ENCODE assay signal across 16 cellular contexts in the genomic region with DNA sequence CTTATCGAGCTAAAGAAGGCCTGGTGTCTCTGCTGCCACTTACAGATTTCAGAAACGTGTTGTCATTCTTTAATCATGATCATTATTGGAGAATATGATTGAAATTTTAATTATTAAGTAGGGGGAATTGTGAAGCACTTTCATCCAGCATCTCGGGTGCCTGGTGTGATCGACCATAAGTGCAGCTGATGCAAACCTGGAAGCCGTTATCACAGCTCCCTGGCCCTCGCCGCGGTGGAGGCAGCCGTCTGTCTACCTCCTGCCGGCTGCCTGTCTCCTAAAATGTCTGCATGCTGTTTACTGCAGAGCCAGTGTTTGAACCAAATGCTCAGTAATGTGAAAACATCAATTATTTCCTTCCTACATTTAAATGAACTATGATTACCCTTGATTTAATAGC.
"Had no signal": no experiment of that assay in that cellular context is flagged by ENCODE, and none has a peak within 500 bp of the region (broad histone marks: within the 10 kb centered on the region; RNA-seq: fewer than 3 reads in every experiment).

No MANE protein-coding gene starts in this region.

- H3K4me1 Mint-ChIP-seq: activated T-helper 17 cell treated with anti-CD3 and anti-CD28 coated beads, Interleukin-2, amount 50 U/mL, for 72 hours; naive B cell had no signal

- H3K4me3 ChIP-seq: spleen, thoracic aorta, vagina had no signal

- ATAC-seq: activated T-helper 17 cell treated with anti-CD3 and anti-CD28 coated beads, Interleukin-2, amount 50 U/mL, for 72 hours; left lobe of liver; T-cell had no signal

- H3K4me3 Mint-ChIP-seq: activated naive CD8-positive, alpha-beta T cell treated with anti-CD3 and anti-CD28 coated beads for 36 hours; activated T-helper 17 cell treated with anti-CD3 and anti-CD28 coated beads, Interleukin-2, amount 50 U/mL, for 72 hours; T-cell; type B pancreatic cell had no signal

- H3K9me3 Mint-ChIP-seq: activated naive CD8-positive, alpha-beta T cell treated with anti-CD3 and anti-CD28 coated beads for 36 hours; activated T-helper 17 cell treated with anti-CD3 and anti-CD28 coated beads, Interleukin-2, amount 50 U/mL, for 72 hours; immature natural killer cell; T-cell had no signal

- DNase-seq: activated CD4-positive, alpha-beta T cell treated with anti-CD3 and anti-CD28 coated beads for 1 hour; activated naive CD8-positive, alpha-beta T cell treated with anti-CD3 and anti-CD28 coated beads for 36 hours; activated T-cell treated with anti-CD3 and anti-CD28 coated beads, Interleukin-2, amount 50 U/mL, for 1 hour; immature natural killer cell; naive B cell; spleen; stimulated activated CD4-positive, alpha-beta T cell treated with anti-CD3 and anti-CD28 coated beads, Interleukin-4, amount 100 ng/mL, for 1 hour; stimulated activated naive CD4-positive, alpha-beta T cell; T-cell had no signal

- H3K36me3 ChIP-seq: spleen, thoracic aorta, vagina had no signal

- FAIRE-seq: endometrium had no signal

- H3K27me3 Mint-ChIP-seq: activated naive CD8-positive, alpha-beta T cell treated with anti-CD3 and anti-CD28 coated beads for 36 hours; progenitor cell of endocrine pancreas; T-cell had no signal

- H3K9me3 ChIP-seq: spleen, thoracic aorta, vagina had no signal

- H3K27ac ChIP-seq: spleen, thoracic aorta, vagina had no signal

- H3K27ac Mint-ChIP-seq: activated naive CD8-positive, alpha-beta T cell treated with anti-CD3 and anti-CD28 coated beads for 36 hours; activated T-helper 17 cell treated with anti-CD3 and anti-CD28 coated beads, Interleukin-2, amount 50 U/mL, for 72 hours; progenitor cell of endocrine pancreas; T-cell; type B pancreatic cell had no signal

- H3K4me1 ChIP-seq: vagina had no signal

- H3K36me3 Mint-ChIP-seq: activated naive CD8-positive, alpha-beta T cell treated with anti-CD3 and anti-CD28 coated beads for 36 hours; immature natural killer cell; naive B cell; T-cell; type B pancreatic cell had no signal

- H3K27me3 ChIP-seq: spleen, vagina had no signal
